12 cellular contexts compared by ENCODE assay signal in genomic region chr20:14984768-14985622, GRCh38.
A peak's percentile ranks its signal among the peaks of the same experiment; 100 is the strongest.
DNase-seq lines count a peak whose midpoint lies in the region; ATAC-seq and TF ChIP-seq lines count a peak whose summit lies in the region.
"Had no signal": no experiment of that assay in that cellular context is flagged by ENCODE, and none has a peak within 500 bp of the region (broad histone marks: within the 10 kb centered on the region; RNA-seq: fewer than 3 reads in every experiment).

No MANE protein-coding gene starts in this region.

- no peaks in the 10 kb centered on the region for H4K20me1 ChIP-seq in PC-3 (ENCODE audit: low read length)

- 0 out of 2 replicates have a peak, but pooled peaks cover 9% of the 10 kb centered on the region for H3K9me3 ChIP-seq in PC-3 (ENCODE audit: low read length)
- H3K9me3 ChIP-seq in lower lobe of right lung = no peaks in the 10 kb centered on the region
- peaks cover 0 to 8% of the 10 kb centered on the region in 2 donors for H3K9me3 ChIP-seq in transverse colon
- H3K9me3 ChIP-seq: neutrophil had no signal

- no peaks in the 10 kb centered on the region for H3K9me2 ChIP-seq in PC-3 (replicated peaks; ENCODE audit: low read length)

- POLR2A ChIA-PET in PC-3 (lab: Charles Lee; ENCODE audit: unreplicated experiment) = no interaction called here

- no peaks in the 10 kb centered on the region for H3K79me2 ChIP-seq in PC-3 (ENCODE audit: low read length)

- H3K27ac ChIP-seq in PC-3 (ENCODE audit: low read length) = peak overlapping the region; percentile 91
- peak overlapping the region; percentile 69 for H3K27ac ChIP-seq in lower lobe of right lung
- H3K27ac ChIP-seq in transverse colon = peak overlapping the region; percentile 39 to 74 (median 63)
- H3K27ac ChIP-seq: neutrophil had no signal

- no peak for TF ChIP-seq CTCF in PC-3 (conservative IDR thresholded peaks at IDR 0.05; ENCODE audit: low read depth, low read length)
- TF ChIP-seq CTCF in lower lobe of right lung (IDR thresholded peaks at IDR 0.05) = no peak
- TF ChIP-seq CTCF in transverse colon (IDR thresholded peaks at IDR 0.05) = no peak

- CTCF ChIA-PET in PC-3 (lab: Charles Lee) = interaction anchor here (0.6 kb wide), 1 partner anchor 290 kb away, joined by 4 read pairs; no protein-coding TSS in a partner anchor

- H3F3A ChIP-seq in PC-3 (ENCODE audit: low read length, unreplicated experiment) = peaks cover 4% of the 10 kb centered on the region

- TF ChIP-seq EP300 in transverse colon (IDR thresholded peaks at IDR 0.05; ENCODE audit: low read depth) = no peak

- H3K27me3 ChIP-seq in PC-3 (ENCODE audit: low read length) (no peaks in the 10 kb centered on the region), lower lobe of right lung (ENCODE audit: low read depth) (no peaks in the 10 kb centered on the region), transverse colon (no peaks in the 10 kb centered on the region)
- H3K27me3 ChIP-seq: neutrophil had no signal

- peaks cover 33% of the 10 kb centered on the region for H3K4me1 ChIP-seq in PC-3 (ENCODE audit: insufficient read depth, low read length)
- H3K4me1 ChIP-seq in lower lobe of right lung = no peaks in the 10 kb centered on the region
- H3K4me1 ChIP-seq in transverse colon = peaks cover 0 to 19% (median 12%) of the 10 kb centered on the region in 4 donors

- ATAC-seq in PC-3 = no peak
- peak; percentile 63 to 68 for ATAC-seq in lower lobe of right lung
- ATAC-seq in GM18498 (IDR thresholded peaks at IDR 0.05; ENCODE audit: unreplicated experiment) = no peak
- ATAC-seq: activated CD8-positive, alpha-beta T cell treated with anti-CD3 and anti-CD28 coated beads, Interleukin-2, amount 10 ng/mL, durations not matched to agents 7 days and 5 days; K562; stimulated activated naive CD8-positive, alpha-beta T cell treated with anti-CD3 and anti-CD28 coated beads, Interleukin-15, amount 100 ng/mL, for 72 hours had no signal

- in situ Hi-C loops in transverse colon (cut with MboI; ENCODE audit: low pct_ligation_motif_present in 1 of 4, low pct_unique_long_range_greater_than_20kb in 1 of 4, low sequenced_read_pairs in 3 of 4) = no loop called here

- TF ChIP-seq POLR2A in transverse colon (IDR thresholded peaks at IDR 0.05) = no peak

- H3K36me3 ChIP-seq in PC-3 (ENCODE audit: low read depth, low read length) (no peaks in the 10 kb centered on the region), lower lobe of right lung (no peaks in the 10 kb centered on the region), transverse colon (no peaks in the 10 kb centered on the region)
- H3K36me3 ChIP-seq: neutrophil had no signal

- peak overlapping the region; percentile 44 for H3K9ac ChIP-seq in PC-3 (ENCODE audit: low read length)

- no peak overlapping the region for H3K4me3 ChIP-seq in PC-3 (ENCODE audit: low read length)
- no peak overlapping the region for H3K4me3 ChIP-seq in lower lobe of right lung
- no peak overlapping the region for H3K4me3 ChIP-seq in transverse colon
- H3K4me3 ChIP-seq: K562 had no signal

- WGBS in transverse colon (ENCODE audit: low coverage in 1 of 2), 2 donors = 59 to 100% methylated on average over 1 to 4 of the region's 4 CpGs

- no TSS peak for BruUV-seq in PC-3 (replicated peaks; lab: Mats Ljungman, UMichigan)

- H3K4me2 ChIP-seq in PC-3 (ENCODE audit: low read length) = peak overlapping the region; percentile 23; the same call in 1 of the 2 replicates

- no peak overlapping the region for H2AFZ ChIP-seq in PC-3 (ENCODE audit: low read length)

- intact Hi-C loops in PC-3 (cut with micrococcal nuclease) = loop anchor here (5.0 to 10.0 kb wide), 3 partner anchors 148 to 400 kb away; no protein-coding TSS in a partner anchor
- intact Hi-C loops in lower lobe of right lung (cut with DNase I) = no loop called here
- intact Hi-C loops in transverse colon (cut with DNase I; ENCODE audit: low total_unique reads) = no loop called here

- DNase-seq in PC-3 (peak; percentile 46), dedifferentiated amniotic fluid mesenchymal stem cell (ENCODE audit: extremely low spot score) (peak; percentile 24), lower lobe of right lung (no peak), transverse colon (no peak), NCI-H526 (lab: John Stamatoyannopoulos, UW) (no peak), C1 segment of cervical spinal cord (lab: John Stamatoyannopoulos, UW) (no peak)
- DNase-seq: activated CD8-positive, alpha-beta T cell treated with anti-CD3 and anti-CD28 coated beads, Interleukin-2, amount 10 ng/mL, durations not matched to agents 7 days and 5 days; OCI-M1; stimulated activated naive CD8-positive, alpha-beta T cell treated with anti-CD3 and anti-CD28 coated beads, Interleukin-15, amount 100 ng/mL, for 72 hours had no signal

Comparison
In these comparisons a context has a peak if more than half of its experiments do, and no peak if none do; other contexts are left out.
1. ATAC-seq: peak in lower lobe of right lung (2 of 2); none in PC-3 (single experiment) and GM18498 (single experiment).
2. DNase-seq: peak in PC-3 (single experiment) and dedifferentiated amniotic fluid mesenchymal stem cell (single experiment); none in lower lobe of right lung (single experiment), transverse colon (single experiment), NCI-H526 (0 of 2) and C1 segment of cervical spinal cord (0 of 14).
3. Peak in every context shown above with its lines, with median percentiles within 50 percentile points of each other: H3K27ac ChIP-seq.